In the genomic region with DNA sequence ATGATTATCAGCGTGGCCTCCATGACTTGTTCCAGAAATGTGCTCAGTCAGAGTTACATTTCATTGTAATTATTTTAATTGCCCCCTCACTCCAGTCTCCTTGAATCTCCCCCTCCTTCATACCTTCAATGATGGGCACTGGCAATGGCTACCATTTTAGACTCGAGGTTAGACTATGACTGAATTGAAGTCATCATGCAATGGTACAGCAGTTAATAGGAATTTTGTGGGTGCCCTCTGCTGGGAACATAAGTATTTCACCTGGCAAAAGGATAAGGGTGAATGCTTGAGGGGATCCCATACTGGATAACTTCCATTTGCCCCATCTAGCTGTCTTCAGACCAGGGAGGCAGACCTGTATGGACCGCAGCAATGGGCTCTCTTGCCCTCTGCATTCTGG, we compare ENCODE assay signal across 12 cellular contexts. TPM values are rescaled to one million over a fixed set of nuclear protein-coding genes. Genes with fewer than 3 reads are reported as not detected.
A peak's percentile ranks its signal among the peaks of the same experiment; 100 is the strongest.
DNase-seq lines count a peak whose midpoint lies in the region; ATAC-seq and TF ChIP-seq lines count a peak whose summit lies in the region.
"Had no signal": no experiment of that assay in that cellular context is flagged by ENCODE, and none has a peak within 500 bp of the region (broad histone marks: within the 10 kb centered on the region; RNA-seq: fewer than 3 reads in every experiment).

No MANE protein-coding gene starts in this region.

- H3K4me3 ChIP-seq in AG09309 (ENCODE audit: control insufficient read depth, low read depth, low read length) (no peak overlapping the region), heart right ventricle (no peak overlapping the region), sigmoid colon (no peak overlapping the region)

- H3K9me3 ChIP-seq in heart right ventricle (peaks cover 0 to 4% (median 0%) of the 10 kb centered on the region in 11 donors), sigmoid colon (no peaks in the 10 kb centered on the region)

- TF ChIP-seq POLR2A in sigmoid colon (IDR thresholded peaks at IDR 0.05), result no peak

- POLR2A ChIA-PET in WTC11 (lab: Charles Lee), result no interaction called here

- H3K36me3 ChIP-seq in heart right ventricle (no peaks in the 10 kb centered on the region), sigmoid colon (no peaks in the 10 kb centered on the region)

- H3K9me3 Mint-ChIP-seq in WTC11, result no peaks in the 10 kb centered on the region
- H3K9me3 Mint-ChIP-seq: activated naive CD8-positive, alpha-beta T cell treated with anti-CD3 and anti-CD28 coated beads, Interleukin-2, amount 50 U/mL, for 24 hours had no signal

- ATAC-seq in WTC11, result no peak; the same call in 1 of the 2 replicates
- ATAC-seq in heart right ventricle, result peak in 1 of 8 donors; percentile 51
- ATAC-seq in GM18868 (IDR thresholded peaks at IDR 0.05; ENCODE audit: unreplicated experiment), result no peak
- ATAC-seq: activated naive CD8-positive, alpha-beta T cell treated with anti-CD3 and anti-CD28 coated beads, Interleukin-2, amount 50 U/mL, for 24 hours had no signal

- CTCF ChIA-PET in WTC11 (lab: Charles Lee), result interaction anchor here (1.0 kb wide), 1 partner anchor 158 kb away, joined by 4 read pairs; no protein-coding TSS in a partner anchor

- peaks cover 10% of the 10 kb centered on the region; the same call in 1 of the 2 replicates for H3K4me1 Mint-ChIP-seq in WTC11
- H3K4me1 Mint-ChIP-seq: activated naive CD8-positive, alpha-beta T cell treated with anti-CD3 and anti-CD28 coated beads, Interleukin-2, amount 50 U/mL, for 24 hours; neural crest cell had no signal

- TF ChIP-seq EP300 in sigmoid colon (IDR thresholded peaks at IDR 0.05), result no peak

- TF ChIP-seq CTCF in AG09309 (IDR thresholded peaks at IDR 0.05; ENCODE audit: control insufficient read depth, insufficient read depth, low read depth, low read length, missing control alignments) (peak; percentile 31), WTC11 (IDR thresholded peaks at IDR 0.05) (no peak), heart right ventricle (IDR thresholded peaks at IDR 0.05) (peak in 7 of 9 donors; percentile 19 to 44 (median 32)), sigmoid colon (IDR thresholded peaks at IDR 0.05) (no peak)

- 78 to 81% methylated on average over 3 of the region's 3 CpGs for WGBS in heart right ventricle, 2 donors
- WGBS in sigmoid colon, 2 donors, result 70 to 80% methylated on average over 3 of the region's 3 CpGs

- H3K27ac ChIP-seq in heart right ventricle, result no peak overlapping the region
- H3K27ac ChIP-seq in sigmoid colon, result no peak overlapping the region

- intact Hi-C loops in heart right ventricle (cut with DNase I), result loop anchor here in 6 of 10 donors (2.0 to 10.0 kb wide), 3 partner anchors 217 to 219 kb away; no protein-coding TSS in a partner anchor
- intact Hi-C loops in sigmoid colon (cut with DNase I), result no loop called here

- no peak overlapping the region for H3K4me3 Mint-ChIP-seq in WTC11
- H3K4me3 Mint-ChIP-seq: activated naive CD8-positive, alpha-beta T cell treated with anti-CD3 and anti-CD28 coated beads, Interleukin-2, amount 50 U/mL, for 24 hours; neural crest cell had no signal

- H3K27me3 ChIP-seq in heart right ventricle (no peaks in the 10 kb centered on the region), sigmoid colon (no peaks in the 10 kb centered on the region)

- no peak overlapping the region for H3K27ac Mint-ChIP-seq in WTC11
- H3K27ac Mint-ChIP-seq: activated naive CD8-positive, alpha-beta T cell treated with anti-CD3 and anti-CD28 coated beads, Interleukin-2, amount 50 U/mL, for 24 hours had no signal

- peaks cover 3% of the 10 kb centered on the region for H3K27me3 Mint-ChIP-seq in WTC11 (ENCODE audit: low read depth)
- H3K27me3 Mint-ChIP-seq: activated naive CD8-positive, alpha-beta T cell treated with anti-CD3 and anti-CD28 coated beads, Interleukin-2, amount 50 U/mL, for 24 hours had no signal

- DNase-seq in AG09309 (ENCODE audit: low read depth) (no peak), HCEC 1CT (peak; percentile 38), WTC11 (ENCODE audit: low spot score) (no peak), heart right ventricle (no peak), NCI-H748 (lab: John Stamatoyannopoulos, UW; ENCODE audit: unreplicated experiment) (no peak), sigmoid colon (no peak), amniotic stem cell (lab: John Stamatoyannopoulos, UW) (no peak)
- DNase-seq: activated naive CD8-positive, alpha-beta T cell treated with anti-CD3 and anti-CD28 coated beads, Interleukin-2, amount 50 U/mL, for 24 hours; COR-L47; NCI-H82 had no signal

- H3K4me1 ChIP-seq in heart right ventricle, result no peaks in the 10 kb centered on the region
- H3K4me1 ChIP-seq in sigmoid colon, result no peaks in the 10 kb centered on the region

- no peaks in the 10 kb centered on the region for H3K36me3 Mint-ChIP-seq in WTC11

TF ChIP-seq in WTC11, 78 proteins besides CTCF, POLR2A, EP300 and RAD21:
- peak; percentile 66; the same call in 1 of the 2 replicates for TF ChIP-seq ZNF317 (CRISPR knock-in tag; IDR thresholded peaks at IDR 0.05; ENCODE audit: borderline replicate concordance, low read depth)
- TF ChIP-seq, protein P1, sequence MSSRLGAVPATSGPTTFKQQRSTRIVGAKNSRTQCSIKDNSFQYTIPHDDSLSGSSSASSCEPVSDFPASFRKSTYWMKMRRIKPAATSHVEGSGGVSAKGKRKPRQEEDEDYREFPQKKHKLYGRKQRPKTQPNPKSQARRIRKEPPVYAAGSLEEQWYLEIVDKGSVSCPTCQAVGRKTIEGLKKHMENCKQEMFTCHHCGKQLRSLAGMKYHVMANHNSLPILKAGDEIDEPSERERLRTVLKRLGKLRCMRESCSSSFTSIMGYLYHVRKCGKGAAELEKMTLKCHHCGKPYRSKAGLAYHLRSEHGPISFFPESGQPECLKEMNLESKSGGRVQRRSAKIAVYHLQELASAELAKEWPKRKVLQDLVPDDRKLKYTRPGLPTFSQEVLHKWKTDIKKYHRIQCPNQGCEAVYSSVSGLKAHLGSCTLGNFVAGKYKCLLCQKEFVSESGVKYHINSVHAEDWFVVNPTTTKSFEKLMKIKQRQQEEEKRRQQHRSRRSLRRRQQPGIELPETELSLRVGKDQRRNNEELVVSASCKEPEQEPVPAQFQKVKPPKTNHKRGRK (CRISPR knock-in tag; IDR thresholded peaks at IDR 0.05; ENCODE audit: borderline replicate concordance), result no peak

RNA-seq across cellular contexts. Expression of a gene that starts 32.2 kb away (rescaled TPM):
- total RNA-seq in WTC11 (2021) (23.1 to 26.1 TPM (median 25.1 TPM) in 3 replicates), heart right ventricle (10 to 100 TPM; 15.4 to 22.9 (median 19.5) TPM), sigmoid colon (10 to 100 TPM; 69.5 to 91.3 (median 80.9) TPM)
- polyA plus RNA-seq in heart right ventricle (10 to 100 TPM in 1 of 2 donors, 1 to 10 TPM in 1; 4.3 to 13.9 TPM), sigmoid colon (10 to 100 TPM; 20.3 to 36.1 (median 29.4) TPM)

RNA-seq across cellular contexts. Expression of a gene that starts 47.5 kb away (rescaled TPM):
- total RNA-seq in WTC11 (2021) (1,082 to 1,187 TPM (median 1,146 TPM) in 3 replicates), heart right ventricle (100 to 1,000 TPM; 498 to 733 (median 598) TPM), sigmoid colon (1,000 to 10,000 TPM in 3 of 4 donors, 100 to 1,000 TPM in 1; 708 to 2,145 (median 1,875) TPM)
- polyA plus RNA-seq in heart right ventricle (1,000 to 10,000 TPM in 1 of 2 donors, 100 to 1,000 TPM in 1; 574 to 1,188 TPM), sigmoid colon (1,000 to 10,000 TPM; 1,833 to 2,533 (median 1,930) TPM)

Comparison
In these comparisons a context has a peak if more than half of its experiments do, and no peak if none do; other contexts are left out.
1. CTCF ChIP-seq: peak in AG09309 (single experiment) and heart right ventricle (7 of 9); none in WTC11 (single experiment) and sigmoid colon (0 of 4).